Comparison of ENCODE assay signal across 22 cellular contexts in the genomic region with DNA sequence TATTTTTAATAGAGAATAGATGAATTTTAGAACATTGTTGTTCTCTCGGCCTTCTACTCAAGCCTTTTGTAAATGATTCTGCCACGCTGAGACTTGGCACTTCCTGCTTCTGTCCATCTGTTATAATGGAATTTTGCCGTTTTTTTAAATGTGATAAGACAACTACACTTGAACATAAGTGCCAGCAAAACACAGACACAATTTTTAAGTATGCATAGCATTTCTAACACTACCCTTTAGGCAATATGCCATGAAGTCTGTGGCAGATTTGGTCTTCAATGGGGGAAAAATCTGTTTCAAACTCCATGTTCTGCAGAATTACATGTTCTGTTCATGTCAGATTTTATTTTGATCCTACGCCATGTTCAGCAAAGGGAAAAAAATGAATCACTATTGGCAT.
"Had no signal": no experiment of that assay in that cellular context is flagged by ENCODE, and none has a peak within 500 bp of the region (broad histone marks: within the 10 kb centered on the region; RNA-seq: fewer than 3 reads in every experiment).

No MANE protein-coding gene starts in this region.

- H3K9me3 Mint-ChIP-seq: IgD-negative memory B cell had no signal

- H3K9ac ChIP-seq: KMS-11 had no signal

- H3K4me1 Mint-ChIP-seq: IgD-negative memory B cell had no signal

- H3K27me3 Mint-ChIP-seq: IgD-negative memory B cell had no signal

- DNase-seq: Kasumi-1, MM.1S, NCI-H1092 treated with DMSO at 0.1 percent for 48 hours, NCI-H1436, NCI-H187, NCI-H2029, NCI-H2081 treated with DMSO at 0.1 percent for 48 hours, NCI-H2171, NCI-H226, NCI-H524 treated with DMSO at 0.1 percent for 48 hours, NCI-H69, NCI-H774, Right ventricle myocardium superior, RPMI8226, SIG-M5, SW 1271 had no signal

- H3K36me3 ChIP-seq: SJSA1 had no signal

- H3K36me3 Mint-ChIP-seq: IgD-negative memory B cell had no signal

- FAIRE-seq: K562, RCC 7860 had no signal

- H3K27ac Mint-ChIP-seq: IgD-negative memory B cell had no signal

- ATAC-seq: K562 had no signal

- H3K27ac ChIP-seq: KMS-11, SJSA1, SK-N-MC had no signal

- H3K4me2 ChIP-seq: KMS-11 had no signal

- H3K4me3 ChIP-seq: K562, SJSA1, SK-N-MC had no signal

- H3K27me3 ChIP-seq: SJSA1 had no signal

- H3K4me3 Mint-ChIP-seq: IgD-negative memory B cell had no signal
